ENCODE assay signal across 24 cellular contexts in the genomic region with DNA sequence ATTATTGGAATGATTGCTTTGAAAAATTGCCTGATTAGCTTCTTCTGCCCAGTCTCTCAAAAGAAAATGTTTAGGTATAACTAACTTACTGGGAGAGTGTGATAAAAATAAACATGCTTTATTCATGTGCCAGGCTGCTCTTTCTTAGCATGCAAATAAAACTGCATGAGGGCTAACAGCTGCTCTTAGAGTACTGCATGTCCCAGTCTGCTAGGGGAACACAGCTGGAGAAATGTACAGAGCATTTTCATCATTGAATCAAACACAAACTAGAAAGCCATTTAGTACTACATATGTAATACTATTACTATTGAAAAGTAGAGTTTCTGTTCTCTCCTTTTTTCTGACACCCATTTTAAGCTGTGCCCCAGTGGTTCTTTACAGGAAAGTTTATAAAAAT.
"Had no signal": no experiment of that assay in that cellular context is flagged by ENCODE, and none has a peak within 500 bp of the region (broad histone marks: within the 10 kb centered on the region; RNA-seq: fewer than 3 reads in every experiment).

No MANE protein-coding gene starts in this region.

- H3K27me3 ChIP-seq: adrenal gland, ascending aorta, brain microvascular endothelial cell, sigmoid colon, spleen, vagina had no signal

- H3K4me3 Mint-ChIP-seq: activated naive CD8-positive, alpha-beta T cell; activated T-cell treated with anti-CD3 and anti-CD28 coated beads, Interleukin-2, amount 50 U/mL, for 24 hours; activated T-helper 17 cell treated with anti-CD3 and anti-CD28 coated beads, Interleukin-2, amount 50 U/mL, for 72 hours; naive thymus-derived CD4-positive, alpha-beta T cell; neural crest cell; type B pancreatic cell; WTC11 had no signal

- H3K36me3 Mint-ChIP-seq: activated naive CD8-positive, alpha-beta T cell; naive thymus-derived CD4-positive, alpha-beta T cell; type B pancreatic cell had no signal

- DNase-seq: activated naive CD4-positive, alpha-beta T cell; activated T-cell treated with anti-CD3 and anti-CD28 coated beads, Interleukin-2, amount 50 U/mL, for 24 hours; adrenal gland; brain microvascular endothelial cell; caudate nucleus; dermis blood vessel endothelial cell; effector CD8-positive, alpha-beta T cell; erythroblast; foreskin fibroblast; lower lobe of right lung; naive thymus-derived CD4-positive, alpha-beta T cell; occipital lobe; sigmoid colon; spleen; stimulated activated CD4-positive, alpha-beta T cell treated with anti-CD3 and anti-CD28 coated beads, Interleukin-4, amount 100 ng/mL, for 1 hour; stimulated activated naive CD4-positive, alpha-beta T cell had no signal

- H3K9me3 ChIP-seq: adrenal gland, ascending aorta, lower lobe of right lung, sigmoid colon, spleen, thoracic aorta, vagina had no signal

- H3K4me3 ChIP-seq: adrenal gland, ascending aorta, lower lobe of right lung, sigmoid colon, spleen, thoracic aorta, vagina had no signal

- H3K27ac ChIP-seq: adrenal gland, ascending aorta, brain microvascular endothelial cell, lower lobe of right lung, sigmoid colon, spleen, thoracic aorta, vagina had no signal

- H3K4me1 ChIP-seq: adrenal gland, ascending aorta, lower lobe of right lung, sigmoid colon, spleen, vagina had no signal

- H3K4me1 Mint-ChIP-seq: activated T-helper 17 cell treated with anti-CD3 and anti-CD28 coated beads, Interleukin-2, amount 50 U/mL, for 72 hours; naive thymus-derived CD4-positive, alpha-beta T cell; neural crest cell had no signal

- H3K36me3 ChIP-seq: adrenal gland, ascending aorta, brain microvascular endothelial cell, lower lobe of right lung, sigmoid colon, spleen, thoracic aorta, vagina had no signal

- H3K9me3 Mint-ChIP-seq: neural crest cell, type B pancreatic cell had no signal

- H3K27ac Mint-ChIP-seq: activated naive CD8-positive, alpha-beta T cell; activated T-cell treated with anti-CD3 and anti-CD28 coated beads, Interleukin-2, amount 50 U/mL, for 24 hours; activated T-helper 17 cell treated with anti-CD3 and anti-CD28 coated beads, Interleukin-2, amount 50 U/mL, for 72 hours; naive thymus-derived CD4-positive, alpha-beta T cell; type B pancreatic cell; WTC11 had no signal

- H3K27me3 Mint-ChIP-seq: activated naive CD8-positive, alpha-beta T cell; activated T-cell treated with anti-CD3 and anti-CD28 coated beads, Interleukin-2, amount 50 U/mL, for 24 hours; activated T-helper 17 cell treated with anti-CD3 and anti-CD28 coated beads, Interleukin-2, amount 50 U/mL, for 72 hours; naive thymus-derived CD4-positive, alpha-beta T cell; type B pancreatic cell had no signal
